In genomic region chr16:89194340-89195311, GRCh38 we compare ENCODE assay signal across 1 cellular context.
A peak's percentile ranks its signal among the peaks of the same experiment; 100 is the strongest.
TF ChIP-seq lines count a peak whose summit lies in the region.

No MANE protein-coding gene starts in this region.

TF ChIP-seq in HepG2, 621 proteins besides CTCF, POLR2A, EP300 and RAD21 (continues in another document):
- no peak for TF ChIP-seq ZSCAN5A (CRISPR knock-in tag; IDR thresholded peaks at IDR 0.05; ENCODE audit: borderline replicate concordance)
- no peak for TF ChIP-seq GABPA (IDR thresholded peaks at IDR 0.05; ENCODE audit: low read depth, low read length)
- no peak for TF ChIP-seq GABPA (CRISPR knock-in tag; IDR thresholded peaks at IDR 0.05; ENCODE audit: low read depth)
- no peak for TF ChIP-seq ZSCAN31 (CRISPR knock-in tag; IDR thresholded peaks at IDR 0.05; ENCODE audit: low read depth)
- TF ChIP-seq ZNF576 (CRISPR knock-in tag; IDR thresholded peaks at IDR 0.05): no peak
- TF ChIP-seq PAWR (CRISPR knock-in tag; IDR thresholded peaks at IDR 0.05; ENCODE audit: borderline replicate concordance): no peak
- TF ChIP-seq ATF4 (CRISPR knock-in tag; IDR thresholded peaks at IDR 0.05): no peak
- no peak for TF ChIP-seq PRDM10 (CRISPR knock-in tag; IDR thresholded peaks at IDR 0.05; ENCODE audit: low read depth)
- TF ChIP-seq MTF2 (CRISPR knock-in tag; IDR thresholded peaks at IDR 0.05; ENCODE audit: borderline replicate concordance): no peak
- no peak for TF ChIP-seq CERS6 (CRISPR knock-in tag; IDR thresholded peaks at IDR 0.05)
- 0 out of 2 replicates have a peak, but pooled peaks have one; percentile 61 for TF ChIP-seq ZHX1 (CRISPR knock-in tag; IDR thresholded peaks at IDR 0.05; ENCODE audit: low read depth)
- TF ChIP-seq ZC3H4 (CRISPR knock-in tag; IDR thresholded peaks at IDR 0.05; ENCODE audit: borderline replicate concordance): no peak
- TF ChIP-seq NONO (IDR thresholded peaks at IDR 0.05): no peak
- 0 out of 2 replicates have a peak, but pooled peaks have one; percentile 32 for TF ChIP-seq NONO (CRISPR knock-in tag; conservative IDR thresholded peaks at IDR 0.05)
- TF ChIP-seq POLR2G (IDR thresholded peaks at IDR 0.05; ENCODE audit: low read depth, low read length): peak; percentile 69
- no peak for TF ChIP-seq ZGPAT (CRISPR knock-in tag; IDR thresholded peaks at IDR 0.05)
- peak; percentile 95 for TF ChIP-seq AGO2 (optimal IDR thresholded peaks at IDR 0.05; ENCODE audit: low read depth, low read length)
- no peak for TF ChIP-seq TRAFD1 (CRISPR knock-in tag; IDR thresholded peaks at IDR 0.05; ENCODE audit: borderline replicate concordance)
- peak; percentile 7; the same call in 1 of the 2 replicates for TF ChIP-seq ZNF768 (CRISPR knock-in tag; IDR thresholded peaks at IDR 0.05)
- TF ChIP-seq ZNF660 (CRISPR knock-in tag; IDR thresholded peaks at IDR 0.05; ENCODE audit: borderline replicate concordance, low read depth): no peak
- no peak for TF ChIP-seq SOX6 (IDR thresholded peaks at IDR 0.05)
- TF ChIP-seq SOX6 (CRISPR knock-in tag; IDR thresholded peaks at IDR 0.05): 0 out of 2 replicates have a peak, but pooled peaks have one; percentile 13
- TF ChIP-seq ZBTB7B (CRISPR knock-in tag; IDR thresholded peaks at IDR 0.05): no peak
- TF ChIP-seq ZNF138 (CRISPR knock-in tag; IDR thresholded peaks at IDR 0.05; ENCODE audit: low read depth): no peak
- TF ChIP-seq PCBP1 (IDR thresholded peaks at IDR 0.05; ENCODE audit: borderline replicate concordance, low read depth, low read length): 0 out of 2 replicates have a peak, but pooled peaks have one; percentile 28
- TF ChIP-seq AKAP8 (CRISPR knock-in tag; IDR thresholded peaks at IDR 0.05): 0 out of 2 replicates have a peak, but pooled peaks have one; percentile 6
- TF ChIP-seq ZNF580 (CRISPR knock-in tag; IDR thresholded peaks at IDR 0.05; ENCODE audit: borderline replicate concordance, low read depth): no peak
- TF ChIP-seq ZNF337 (CRISPR knock-in tag; IDR thresholded peaks at IDR 0.05; ENCODE audit: borderline replicate concordance, low read depth): no peak
- TF ChIP-seq PAF1 (CRISPR knock-in tag; IDR thresholded peaks at IDR 0.05): 0 out of 2 replicates have a peak, but pooled peaks have one; percentile 13
- TF ChIP-seq KDM2A (CRISPR knock-in tag; IDR thresholded peaks at IDR 0.05; ENCODE audit: borderline replicate concordance, low read depth): 0 out of 2 replicates have a peak, but pooled peaks have one; percentile 43
- no peak for TF ChIP-seq MAF1 (CRISPR knock-in tag; IDR thresholded peaks at IDR 0.05; ENCODE audit: borderline replicate concordance)
- TF ChIP-seq PHF8 (CRISPR knock-in tag; IDR thresholded peaks at IDR 0.05): 0 out of 2 replicates have a peak, but pooled peaks have one; percentile 36
- TF ChIP-seq PRDM4 (CRISPR knock-in tag; IDR thresholded peaks at IDR 0.05; ENCODE audit: borderline replicate concordance): no peak
- TF ChIP-seq MYC (CRISPR knock-in tag; IDR thresholded peaks at IDR 0.05; ENCODE audit: borderline replicate concordance): no peak
- TF ChIP-seq RBM22 (optimal IDR thresholded peaks at IDR 0.05; ENCODE audit: low read length): peak; percentile 19
- no peak for TF ChIP-seq PATZ1 (CRISPR knock-in tag; IDR thresholded peaks at IDR 0.05)
- no peak for TF ChIP-seq DBP (CRISPR knock-in tag; IDR thresholded peaks at IDR 0.05; ENCODE audit: not compliant biosample characterization)
- TF ChIP-seq FOXJ3 (CRISPR knock-in tag; IDR thresholded peaks at IDR 0.05; ENCODE audit: borderline replicate concordance): no peak
- TF ChIP-seq ZFYVE20 (CRISPR knock-in tag; IDR thresholded peaks at IDR 0.05; ENCODE audit: borderline replicate concordance, low read depth): 0 out of 2 replicates have a peak, but pooled peaks have one; percentile 22
- peak; percentile 36 for TF ChIP-seq TAF15 (IDR thresholded peaks at IDR 0.05; ENCODE audit: low read depth, low read length, poor library complexity, severe bottlenecking)
- TF ChIP-seq TMF1 (CRISPR knock-in tag; IDR thresholded peaks at IDR 0.05; ENCODE audit: low read depth): no peak
